Comparison of ENCODE assay signal across 19 cellular contexts in genomic region chr1:71312545-71312944, GRCh38.
"Had no signal": no experiment of that assay in that cellular context is flagged by ENCODE, and none has a peak within 500 bp of the region (broad histone marks: within the 10 kb centered on the region; RNA-seq: fewer than 3 reads in every experiment).

No MANE protein-coding gene starts in this region.

- H3K9me3 ChIP-seq: body of pancreas, colonic mucosa had no signal

- H3K4me1 Mint-ChIP-seq: activated B cell treated with CpG ODN at 0.5 μM for 24 hours, mesothelial cell of epicardium had no signal

- ATAC-seq: activated CD8-positive, alpha-beta T cell treated with anti-CD3 and anti-CD28 coated beads, Interleukin-2, amount 10 ng/mL, durations not matched to agents 7 days and 5 days; activated naive CD4-positive, alpha-beta T cell treated with anti-CD3 and anti-CD28 coated beads, Interleukin-2, amount 50 U/mL, for 72 hours; activated T-cell treated with anti-CD3 and anti-CD28 coated beads, Interleukin-2, amount 50 U/mL, for 72 hours; body of pancreas; sciatic nerve had no signal

- H3K4me3 ChIP-seq: body of pancreas, colonic mucosa, esophagus squamous epithelium, upper lobe of left lung had no signal

- H3K27ac ChIP-seq: body of pancreas, colonic mucosa, esophagus squamous epithelium, upper lobe of left lung had no signal

- H3K27me3 ChIP-seq: body of pancreas, colonic mucosa, esophagus squamous epithelium, upper lobe of left lung had no signal

- H3K36me3 Mint-ChIP-seq: mesothelial cell of epicardium had no signal

- H3K36me3 ChIP-seq: colonic mucosa, esophagus squamous epithelium, upper lobe of left lung had no signal

- H3K27me3 Mint-ChIP-seq: activated B cell treated with CpG ODN at 0.5 μM for 24 hours; stimulated activated naive CD8-positive, alpha-beta T cell treated with anti-CD3 and anti-CD28 coated beads, Interleukin-15, Interleukin-2, amounts not matched to agents 100 ng/mL and 50 ng/mL, for 24 hours had no signal

- H3K4me3 Mint-ChIP-seq: activated B cell treated with CpG ODN at 0.5 μM for 24 hours; activated CD8-positive, alpha-beta T cell treated with anti-CD3 and anti-CD28 coated beads, Interleukin-2, amount 10 ng/mL, durations not matched to agents 7 days and 5 days; activated T-cell treated with anti-CD3 and anti-CD28 coated beads, Interleukin-2, amount 50 U/mL, for 72 hours; mesothelial cell of epicardium; stimulated activated naive CD8-positive, alpha-beta T cell treated with anti-CD3 and anti-CD28 coated beads, Interleukin-15, Interleukin-2, amounts not matched to agents 100 ng/mL and 50 ng/mL, for 24 hours; T-helper 2 cell treated with Interferon-gamma antibody and Interleukin-4, amounts not matched to agents 5 μg/mL and 100 μg/mL, for 36 hours had no signal

- H3K27ac Mint-ChIP-seq: activated B cell treated with CpG ODN at 0.5 μM for 24 hours; activated CD8-positive, alpha-beta T cell treated with anti-CD3 and anti-CD28 coated beads, Interleukin-2, amount 10 ng/mL, durations not matched to agents 7 days and 5 days; activated naive CD4-positive, alpha-beta T cell treated with anti-CD3 and anti-CD28 coated beads, Interleukin-2, amount 50 U/mL, for 72 hours; activated T-cell treated with anti-CD3 and anti-CD28 coated beads, Interleukin-2, amount 50 U/mL, for 72 hours; mesothelial cell of epicardium; stimulated activated naive CD8-positive, alpha-beta T cell treated with anti-CD3 and anti-CD28 coated beads, Interleukin-15, Interleukin-2, amounts not matched to agents 100 ng/mL and 50 ng/mL, for 24 hours; T-helper 2 cell treated with Interferon-gamma antibody and Interleukin-4, amounts not matched to agents 5 μg/mL and 100 μg/mL, for 36 hours had no signal

- H3K4me1 ChIP-seq: body of pancreas, colonic mucosa, esophagus squamous epithelium, upper lobe of left lung had no signal

- DNase-seq: activated B cell treated with CpG ODN at 0.5 μM for 24 hours; activated CD4-positive, alpha-beta T cell treated with anti-CD3 and anti-CD28 coated beads for 48 hours; activated CD8-positive, alpha-beta memory T cell treated with anti-CD3 and anti-CD28 coated beads, Interleukin-2, amount 50 U/mL, for 4 hours; activated CD8-positive, alpha-beta T cell treated with anti-CD3 and anti-CD28 coated beads, Interleukin-2, amount 10 ng/mL, durations not matched to agents 7 days and 5 days; activated gamma-delta T cell; activated T-cell treated with anti-CD3 and anti-CD28 coated beads, Interleukin-2, amount 50 U/mL, for 72 hours; amygdala; body of pancreas; central memory CD4-positive, alpha-beta T cell; colonic mucosa; esophagus squamous epithelium; foreskin melanocyte; head of caudate nucleus; upper lobe of left lung had no signal
